In genomic region chrX:24023538-24023937, GRCh38 we compare ENCODE assay signal across 1 cellular context.
TF ChIP-seq lines count a peak whose summit lies in the region.

No MANE protein-coding gene starts in this region.

TF ChIP-seq in HEK293, 187 proteins besides CTCF, POLR2A, EP300 and RAD21 (continued from another document):
- TF ChIP-seq ZNF768 (tag by site-specific recombination; IDR thresholded peaks at IDR 0.05) = no peak
